ENCODE assay signal across 29 cellular contexts in the genomic region with DNA sequence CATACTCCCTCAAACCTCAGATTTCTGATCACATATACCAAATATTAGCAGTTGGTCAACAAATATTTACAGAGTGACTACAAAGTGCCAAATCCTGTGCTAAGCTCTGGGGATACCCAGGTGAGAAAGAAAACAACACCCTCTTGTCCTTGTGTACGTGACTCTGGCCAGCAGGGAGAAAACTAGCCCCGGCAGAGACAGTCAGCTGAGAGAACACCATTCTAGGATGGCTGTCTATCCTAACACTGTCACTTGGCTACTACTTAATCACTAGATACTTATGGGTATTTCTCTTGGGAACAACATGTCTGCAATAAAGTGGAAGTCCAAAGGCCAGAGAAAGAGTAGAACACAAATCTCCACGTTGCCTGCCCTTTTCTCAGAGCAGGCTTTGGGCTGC. TPM values are rescaled to one million over a fixed set of nuclear protein-coding genes. Genes with fewer than 3 reads are reported as not detected.
DNase-seq lines count a peak whose midpoint lies in the region; ATAC-seq and TF ChIP-seq lines count a peak whose summit lies in the region.
"Had no signal": no experiment of that assay in that cellular context is flagged by ENCODE, and none has a peak within 500 bp of the region (broad histone marks: within the 10 kb centered on the region; RNA-seq: fewer than 3 reads in every experiment).

No MANE protein-coding gene starts in this region.

- H3K27ac ChIP-seq in PC-3 (ENCODE audit: low read length): no peak overlapping the region
- peak overlapping the region; percentile 19 to 55 for H3K27ac ChIP-seq in testis
- H3K27ac ChIP-seq: adrenal gland; BLaER1 treated with 17β-estradiol and CSF1 and Interleukin-3, amounts not matched to agents 10 nM and 100 nM; brain microvascular endothelial cell; gastroesophageal sphincter; PC-9; upper lobe of right lung had no signal

- H3K4me3 Mint-ChIP-seq in activated T-helper 17 cell treated with anti-CD3 and anti-CD28 coated beads, Interleukin-2, amount 50 U/mL, for 72 hours: no peak overlapping the region
- H3K4me3 Mint-ChIP-seq: activated CD4-positive, alpha-beta memory T cell treated with anti-CD3 and anti-CD28 coated beads, Interleukin-2, amount 10 ng/mL, durations not matched to agents 7 days and 5 days; activated naive CD4-positive, alpha-beta T cell treated with anti-CD3 and anti-CD28 coated beads for 36 hours; activated T-helper 1 cell treated with anti-CD3 and anti-CD28 coated beads, Interleukin-12 subunit alpha, Interleukin-12 subunit beta, Interleukin-2, Interleukin-4 antibody, amounts not matched to agents 30 ng/mL and 10 ng/mL and 1 ng/mL, durations not matched to agents 14 hours and 24 hours and 36 hours; stimulated activated memory B cell treated with anti-CD40 and anti-IgM and Interleukin-4, amounts not matched to agents 10 μg/mL and 1 μg/mL and 100 μg/mL, for 72 hours had no signal

- H3K27ac Mint-ChIP-seq in activated T-helper 17 cell treated with anti-CD3 and anti-CD28 coated beads, Interleukin-2, amount 50 U/mL, for 72 hours: no peak overlapping the region
- H3K27ac Mint-ChIP-seq: activated CD4-positive, alpha-beta memory T cell treated with anti-CD3 and anti-CD28 coated beads, Interleukin-2, amount 10 ng/mL, durations not matched to agents 7 days and 5 days; activated naive CD4-positive, alpha-beta T cell treated with anti-CD3 and anti-CD28 coated beads for 36 hours; activated T-helper 1 cell treated with anti-CD3 and anti-CD28 coated beads, Interleukin-12 subunit alpha, Interleukin-12 subunit beta, Interleukin-2, Interleukin-4 antibody, amounts not matched to agents 30 ng/mL and 10 ng/mL and 1 ng/mL, durations not matched to agents 14 hours and 24 hours and 36 hours; progenitor cell of endocrine pancreas; stimulated activated memory B cell treated with anti-CD40 and anti-IgM and Interleukin-4, amounts not matched to agents 10 μg/mL and 1 μg/mL and 100 μg/mL, for 72 hours had no signal

- H3K9me3 ChIP-seq in PC-3 (ENCODE audit: low read length) (no peaks in the 10 kb centered on the region), testis (no peaks in the 10 kb centered on the region)
- H3K9me3 ChIP-seq: adrenal gland, HAP-1, upper lobe of right lung had no signal

- WGBS in testis, 2 donors: 43 to 58% methylated on average over 3 of the region's 3 CpGs

- H3K36me3 ChIP-seq in PC-3 (ENCODE audit: low read depth, low read length) (no peaks in the 10 kb centered on the region; the same call in 1 of the 2 replicates), testis (ENCODE audit: low read depth, missing control alignments) (no peaks in the 10 kb centered on the region)
- H3K36me3 ChIP-seq: adrenal gland, brain microvascular endothelial cell, HAP-1, upper lobe of right lung had no signal

- no peaks in the 10 kb centered on the region for H4K20me1 ChIP-seq in PC-3 (ENCODE audit: low read length)
- H4K20me1 ChIP-seq: BLaER1 treated with 17β-estradiol and CSF1 and Interleukin-3, amounts not matched to agents 10 nM and 100 nM had no signal

- H3K36me3 Mint-ChIP-seq in activated T-helper 17 cell treated with anti-CD3 and anti-CD28 coated beads, Interleukin-2, amount 50 U/mL, for 72 hours (ENCODE audit: low read depth): peaks cover 54% of the 10 kb centered on the region

- DNase-seq in PC-3 (no peak), fibroblast of pulmonary artery (ENCODE audit: low read depth) (no peak), left colon (no peak), testis (no peak), COLO668 (lab: John Stamatoyannopoulos, UW; ENCODE audit: unreplicated experiment) (no peak)
- DNase-seq: activated CD4-positive, alpha-beta memory T cell treated with anti-CD3 and anti-CD28 coated beads, Interleukin-2, amount 10 ng/mL, durations not matched to agents 7 days and 5 days; activated CD4-positive, CD25-positive, alpha-beta regulatory T cell treated with anti-CD3 and anti-CD28 coated beads, Interleukin-2, amount 50 U/mL, for 72 hours; activated CD8-positive, alpha-beta memory T cell treated with anti-CD3 and anti-CD28 coated beads, Interleukin-2, amount 50 U/mL, for 48 hours; activated naive CD4-positive, alpha-beta T cell treated with anti-CD3 and anti-CD28 coated beads for 36 hours; adrenal gland; brain microvascular endothelial cell; COR-L47; DMS79; hypothalamus; NCI-H146; NCI-H2107; NCI-H446; PC-9; substantia nigra; T-helper 2 cell; upper lobe of right lung had no signal

- H3K27me3 Mint-ChIP-seq in activated T-helper 17 cell treated with anti-CD3 and anti-CD28 coated beads, Interleukin-2, amount 50 U/mL, for 72 hours: no peaks in the 10 kb centered on the region
- H3K27me3 Mint-ChIP-seq: activated CD4-positive, alpha-beta memory T cell treated with anti-CD3 and anti-CD28 coated beads, Interleukin-2, amount 10 ng/mL, durations not matched to agents 7 days and 5 days; progenitor cell of endocrine pancreas; stimulated activated memory B cell treated with anti-CD40 and anti-IgM and Interleukin-4, amounts not matched to agents 10 μg/mL and 1 μg/mL and 100 μg/mL, for 72 hours had no signal

- intact Hi-C loops in PC-3 (cut with micrococcal nuclease) (no loop called here), left colon (cut with DNase I, micrococcal nuclease) (no loop called here), testis (cut with DNase I; ENCODE audit: low total_unique reads) (no loop called here)

- no peak overlapping the region for H3K4me2 ChIP-seq in PC-3 (ENCODE audit: low read length)
- H3K4me2 ChIP-seq: BLaER1 treated with 17β-estradiol and CSF1 and Interleukin-3, amounts not matched to agents 10 nM and 100 nM; PC-9 had no signal

- no peak for TF ChIP-seq CTCF in PC-3 (conservative IDR thresholded peaks at IDR 0.05; ENCODE audit: low read depth, low read length)
- no peak for TF ChIP-seq CTCF in fibroblast of pulmonary artery (IDR thresholded peaks at IDR 0.05; ENCODE audit: low read length, missing control alignments)
- no peak for TF ChIP-seq CTCF in testis (IDR thresholded peaks at IDR 0.05)

- H3K4me3 ChIP-seq in PC-3 (ENCODE audit: low read length): no peak overlapping the region
- H3K4me3 ChIP-seq in fibroblast of pulmonary artery (replicated peaks; ENCODE audit: low read depth, low read length): peak overlapping the region; percentile 19
- no peak overlapping the region for H3K4me3 ChIP-seq in testis
- H3K4me3 ChIP-seq: adrenal gland; BLaER1 treated with 17β-estradiol and CSF1 and Interleukin-3, amounts not matched to agents 10 nM and 100 nM; gastroesophageal sphincter; HAP-1; PC-9; upper lobe of right lung had no signal

- no peaks in the 10 kb centered on the region for H3K79me2 ChIP-seq in PC-3 (ENCODE audit: low read length)

- H3F3A ChIP-seq in PC-3 (ENCODE audit: low read length, unreplicated experiment): no peaks in the 10 kb centered on the region

- no peak overlapping the region for H2AFZ ChIP-seq in PC-3 (ENCODE audit: low read length)
- H2AFZ ChIP-seq: PC-9 had no signal

- no peak overlapping the region for H3K9ac ChIP-seq in PC-3 (ENCODE audit: low read length)
- H3K9ac ChIP-seq: BLaER1 treated with 17β-estradiol and CSF1 and Interleukin-3, amounts not matched to agents 10 nM and 100 nM had no signal

- TF ChIP-seq POLR2A in testis (IDR thresholded peaks at IDR 0.05): no peak

- H3K27me3 ChIP-seq in PC-3 (ENCODE audit: low read length): no peaks in the 10 kb centered on the region
- no peaks in the 10 kb centered on the region for H3K27me3 ChIP-seq in testis
- H3K27me3 ChIP-seq: adrenal gland; BLaER1 treated with 17β-estradiol and CSF1 and Interleukin-3, amounts not matched to agents 10 nM and 100 nM; brain microvascular endothelial cell; gastroesophageal sphincter; upper lobe of right lung had no signal

- H3K4me1 Mint-ChIP-seq in activated T-helper 17 cell treated with anti-CD3 and anti-CD28 coated beads, Interleukin-2, amount 50 U/mL, for 72 hours: no peaks in the 10 kb centered on the region
- H3K4me1 Mint-ChIP-seq: activated CD4-positive, alpha-beta memory T cell treated with anti-CD3 and anti-CD28 coated beads, Interleukin-2, amount 10 ng/mL, durations not matched to agents 7 days and 5 days; stimulated activated memory B cell treated with anti-CD40 and anti-IgM and Interleukin-4, amounts not matched to agents 10 μg/mL and 1 μg/mL and 100 μg/mL, for 72 hours had no signal

- CTCF ChIA-PET in PC-3 (lab: Charles Lee): no interaction called here

- H3K9me2 ChIP-seq in PC-3 (replicated peaks; ENCODE audit: low read length): no peaks in the 10 kb centered on the region

- POLR2A ChIA-PET in PC-3 (lab: Charles Lee; ENCODE audit: unreplicated experiment): no interaction called here

- H3K9me3 Mint-ChIP-seq in activated T-helper 17 cell treated with anti-CD3 and anti-CD28 coated beads, Interleukin-2, amount 50 U/mL, for 72 hours: peaks cover 5% of the 10 kb centered on the region

- H3K4me1 ChIP-seq in PC-3 (ENCODE audit: insufficient read depth, low read length): no peaks in the 10 kb centered on the region
- H3K4me1 ChIP-seq in testis: no peaks in the 10 kb centered on the region
- H3K4me1 ChIP-seq: adrenal gland; BLaER1 treated with 17β-estradiol and CSF1 and Interleukin-3, amounts not matched to agents 10 nM and 100 nM; gastroesophageal sphincter; HAP-1; upper lobe of right lung had no signal

- no TSS peak for BruUV-seq in PC-3 (replicated peaks; lab: Mats Ljungman, UMichigan)

- peak; percentile 45 for ATAC-seq in PC-3
- peak; percentile 24 for ATAC-seq in left colon
- ATAC-seq in activated T-helper 17 cell treated with anti-CD3 and anti-CD28 coated beads, Interleukin-2, amount 50 U/mL, for 72 hours (replicated peaks): no peak
- ATAC-seq in HG02870 (IDR thresholded peaks at IDR 0.05; ENCODE audit: unreplicated experiment): no peak
- ATAC-seq: gastroesophageal sphincter; stimulated activated memory B cell treated with anti-CD40 and anti-IgM and Interleukin-4, amounts not matched to agents 10 μg/mL and 1 μg/mL and 100 μg/mL, for 72 hours; upper lobe of right lung had no signal

RNA-seq across cellular contexts. Expression of a gene that starts 57.9 kb away (rescaled TPM):
- 0.26 and 0.69 TPM in 2 replicates for total RNA-seq in PC-3 (2014; rRNA removed)
- 1 to 10 TPM; 1.0 to 1.3 TPM for total RNA-seq in left colon
- total RNA-seq in testis: 1 to 10 TPM; 2.6 to 3.0 TPM
- 2.9 TPM for polyA plus RNA-seq in testis (ENCODE audit: insufficient read depth, low read depth, low replicate concordance)
- total RNA-seq in activated T-helper 17 cell treated with anti-CD3 and anti-CD28 coated beads, Interleukin-2, amount 50 U/mL, for 72 hours: 100 to 1,000 TPM; 136 to 146 TPM

Comparison
In these comparisons a context has a peak if more than half of its experiments do, and no peak if none do; other contexts are left out.
1. ATAC-seq: peak in PC-3 (single experiment) and left colon (single experiment); none in activated T-helper 17 cell treated with anti-CD3 and anti-CD28 coated beads, Interleukin-2, amount 50 U/mL, for 72 hours (single experiment) and HG02870 (single experiment).
2. RNA of a gene that starts 57.9 kb away (total RNA-seq): 136 to 146 TPM in activated T-helper 17 cell treated with anti-CD3 and anti-CD28 coated beads, Interleukin-2, amount 50 U/mL, for 72 hours; 2.6 to 3.0 TPM in testis, 1.0 to 1.3 TPM in left colon and 0.26 to 0.69 TPM in PC-3; every median in the first group is over 10 times any median in the second.